Comparison of ENCODE assay signal across 7 cellular contexts in the genomic region with DNA sequence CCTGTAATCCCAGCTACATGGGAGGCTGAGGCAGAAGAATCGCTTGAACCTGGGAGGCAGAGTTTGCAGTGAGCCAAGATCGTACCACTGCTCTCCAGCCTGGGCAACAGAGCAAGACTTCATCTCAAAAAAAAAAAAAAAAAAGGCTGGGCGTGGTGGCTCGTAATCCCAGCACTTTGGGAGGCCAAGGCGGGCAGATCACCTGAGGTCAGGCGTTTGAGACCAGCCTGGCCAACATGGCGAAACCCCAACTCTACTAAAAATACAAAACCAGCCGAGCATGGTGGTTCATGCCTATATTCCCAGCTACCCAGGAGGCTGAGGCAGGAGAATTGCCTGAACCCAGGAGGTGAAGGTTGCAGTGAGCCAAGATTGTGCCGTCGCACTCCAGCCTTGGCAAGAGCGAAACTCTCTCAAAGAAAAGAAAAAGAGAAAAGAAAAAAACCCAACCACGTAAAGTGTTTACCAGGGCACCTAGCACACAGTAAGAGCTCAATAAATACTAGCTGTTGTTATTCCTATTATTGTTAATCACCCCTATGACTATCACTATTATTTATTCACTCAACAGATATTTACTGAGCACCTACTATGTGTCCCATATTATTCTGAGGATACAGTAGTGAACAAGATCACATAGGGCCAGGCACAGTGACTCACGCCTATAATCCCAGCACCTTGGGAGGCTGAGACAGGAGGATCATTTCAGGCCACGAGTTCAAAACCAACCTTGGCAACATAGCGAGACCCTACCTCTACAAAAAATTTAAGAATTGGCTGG. TPM values are rescaled to one million over a fixed set of nuclear protein-coding genes. Genes with fewer than 3 reads are reported as not detected.
DNase-seq lines count a peak whose midpoint lies in the region; ATAC-seq, FAIRE-seq and TF ChIP-seq lines count a peak whose summit lies in the region.
"Not testable (repeated sequence)": the region's sequence is repeated elsewhere in the genome, so short reads cannot be mapped to it uniquely, and the experiment has no call there.

No MANE protein-coding gene starts in this region.

- H2AFZ ChIP-seq in K562 (ENCODE audit: low read depth, low read length), result not testable (repeated sequence)

- not testable (repeated sequence) for TF ChIP-seq CTCF in CD4-positive, alpha-beta T cell (IDR thresholded peaks at IDR 0.05); K562 (IDR thresholded peaks at IDR 0.05 in 2 of 3, conservative IDR thresholded peaks at IDR 0.05 in 1 of 3; ENCODE audit: insufficient read depth in 2 of 3, low read depth in 1 of 3, low read length in 3 of 3); natural killer cell (IDR thresholded peaks at IDR 0.05); osteocyte (IDR thresholded peaks at IDR 0.05)

- peak overlapping the region; percentile 65 for H3K4me3 Mint-ChIP-seq in CD4-positive, alpha-beta T cell
- H3K4me3 Mint-ChIP-seq in T-helper 17 cell (peak overlapping the region; percentile 45), natural killer cell (peak overlapping the region; percentile 25), osteocyte (ENCODE audit: unreplicated experiment) (peak overlapping the region; percentile 45)
- peak overlapping the region; percentile 26 for H3K4me3 Mint-ChIP-seq in activated T-helper 2 cell treated with anti-CD3 and anti-CD28 coated beads, Interferon-gamma antibody, Interleukin-2, Interleukin-4, amounts not matched to agents 10 μg/mL and 5 μg/mL and 100 μg/mL, durations not matched to agents 14 hours and 24 hours and 36 hours (ENCODE audit: low read depth)

- H3K27me3 ChIP-seq in CD4-positive, alpha-beta T cell (ENCODE audit: control insufficient read depth, insufficient read depth, low read length); K562 (ENCODE audit: control insufficient read depth in 2 of 2, insufficient read depth in 2 of 2, low read length in 2 of 2): not testable (repeated sequence)

- H3K4me1 ChIP-seq in K562 (replicated peaks in 1 of 2; ENCODE audit: control insufficient read depth in 2 of 2, insufficient read depth in 2 of 2, low read length in 2 of 2), result peaks cover 30 to 42% of the 10 kb centered on the region in 2 experiments

- BruUV-seq in K562 (replicated peaks; lab: Mats Ljungman, UMichigan), result not testable (repeated sequence)

- H3K9me3 Mint-ChIP-seq in CD4-positive, alpha-beta T cell; activated T-helper 2 cell treated with anti-CD3 and anti-CD28 coated beads, Interferon-gamma antibody, Interleukin-2, Interleukin-4, amounts not matched to agents 10 μg/mL and 5 μg/mL and 100 μg/mL, durations not matched to agents 14 hours and 24 hours and 36 hours; natural killer cell; osteocyte (ENCODE audit: unreplicated experiment): not testable (repeated sequence)

- CTCF ChIA-PET in CD4-positive, alpha-beta T cell (lab: Charles Lee), result interaction anchor here (0.6 to 1.8 kb wide), 2 partner anchors 11 to 48 kb away, joined by 4 to 9 read pairs; no protein-coding TSS in a partner anchor
- CTCF ChIA-PET in K562 (lab: Yijun Ruan, JAX; ENCODE audit: low intra/inter-chr PET ratio), result not testable (repeated sequence)

- H3K9ac ChIP-seq in K562 (ENCODE audit: insufficient read depth in 1 of 2, low read depth in 2 of 2, low read length in 2 of 2), result not testable (repeated sequence)

- WGBS in K562 (ENCODE audit: insufficient coverage, low coverage, missing lambda C conversion rate), result 91% methylated on average over 11 of the region's 15 CpGs

- peaks cover 47% of the 10 kb centered on the region; the same call in 2 of the 3 replicates for H3K36me3 ChIP-seq in K562 (ENCODE audit: control insufficient read depth, insufficient read depth, low read length)

- H3K27ac ChIP-seq in CD4-positive, alpha-beta T cell (ENCODE audit: low read depth, low read length); K562 (ENCODE audit: extremely low read depth, low read depth, low read length): not testable (repeated sequence)

- intact Hi-C loops in CD4-positive, alpha-beta T cell (cut with DNase I, micrococcal nuclease); activated T-helper 2 cell treated with anti-CD3 and anti-CD28 coated beads, Interferon-gamma antibody, Interleukin-2, Interleukin-4, amounts not matched to agents 10 μg/mL and 5 μg/mL and 100 μg/mL, durations not matched to agents 14 hours and 24 hours and 36 hours (cut with micrococcal nuclease); K562 (cut with micrococcal nuclease); natural killer cell (cut with micrococcal nuclease): not testable (repeated sequence)

- not testable (repeated sequence) for TF ChIP-seq RAD21 in K562 (CRISPR knock-in tag; conservative IDR thresholded peaks at IDR 0.05 in 1 of 2, IDR thresholded peaks at IDR 0.05 in 1 of 2)

- TF ChIP-seq EP300 in K562 (IDR thresholded peaks at IDR 0.05; ENCODE audit: low read length), result not testable (repeated sequence)

- ATAC-seq in CD4-positive, alpha-beta T cell (ENCODE audit: poor library complexity); T-helper 17 cell; K562; natural killer cell: not testable (repeated sequence)

- peaks cover 22% of the 10 kb centered on the region for H3K79me2 ChIP-seq in K562 (ENCODE audit: control insufficient read depth, insufficient read depth, low read length)

- H3K27me3 Mint-ChIP-seq in CD4-positive, alpha-beta T cell; T-helper 17 cell; activated T-helper 2 cell treated with anti-CD3 and anti-CD28 coated beads, Interferon-gamma antibody, Interleukin-2, Interleukin-4, amounts not matched to agents 10 μg/mL and 5 μg/mL and 100 μg/mL, durations not matched to agents 14 hours and 24 hours and 36 hours (ENCODE audit: low read depth); natural killer cell (ENCODE audit: low read depth in 2 of 2); osteocyte (ENCODE audit: unreplicated experiment): not testable (repeated sequence)

- not testable (repeated sequence) for TF ChIP-seq POLR2A in K562 (conservative IDR thresholded peaks at IDR 0.05)

- not testable (repeated sequence) for DNase-seq in CD4-positive, alpha-beta T cell; HTR-8/SVneo (ENCODE audit: insufficient read length, low spot score); T-helper 17 cell; activated T-helper 2 cell treated with anti-CD3 and anti-CD28 coated beads, Interferon-gamma antibody, Interleukin-2, Interleukin-4, amounts not matched to agents 10 μg/mL and 5 μg/mL and 100 μg/mL, durations not matched to agents 14 hours and 24 hours and 36 hours (ENCODE audit: low spot score); K562 (ENCODE audit: extremely low read depth in 1 of 4, low spot score in 3 of 4); natural killer cell; osteocyte (ENCODE audit: extremely low spot score, unreplicated experiment)

- peaks cover 34% of the 10 kb centered on the region for H3K36me3 Mint-ChIP-seq in CD4-positive, alpha-beta T cell (ENCODE audit: low read depth)
- H3K36me3 Mint-ChIP-seq in T-helper 17 cell (ENCODE audit: low read depth); natural killer cell: not testable (repeated sequence)
- peaks cover 25% of the 10 kb centered on the region for H3K36me3 Mint-ChIP-seq in activated T-helper 2 cell treated with anti-CD3 and anti-CD28 coated beads, Interferon-gamma antibody, Interleukin-2, Interleukin-4, amounts not matched to agents 10 μg/mL and 5 μg/mL and 100 μg/mL, durations not matched to agents 14 hours and 24 hours and 36 hours (ENCODE audit: low read depth)
- peaks cover 13% of the 10 kb centered on the region for H3K36me3 Mint-ChIP-seq in osteocyte (ENCODE audit: unreplicated experiment)

- peaks cover 39% of the 10 kb centered on the region for H3K4me1 Mint-ChIP-seq in CD4-positive, alpha-beta T cell (ENCODE audit: low read depth)
- H3K4me1 Mint-ChIP-seq in T-helper 17 cell (peaks cover 23% of the 10 kb centered on the region), natural killer cell (peaks cover 23 to 45% of the 10 kb centered on the region in 2 donors), osteocyte (ENCODE audit: unreplicated experiment) (peaks cover 28% of the 10 kb centered on the region)
- peaks cover 23% of the 10 kb centered on the region for H3K4me1 Mint-ChIP-seq in activated T-helper 2 cell treated with anti-CD3 and anti-CD28 coated beads, Interferon-gamma antibody, Interleukin-2, Interleukin-4, amounts not matched to agents 10 μg/mL and 5 μg/mL and 100 μg/mL, durations not matched to agents 14 hours and 24 hours and 36 hours (ENCODE audit: low read depth)

- H3K27ac Mint-ChIP-seq in CD4-positive, alpha-beta T cell, result peak overlapping the region; percentile 53
- peak overlapping the region; percentile 19 for H3K27ac Mint-ChIP-seq in T-helper 17 cell
- not testable (repeated sequence) for H3K27ac Mint-ChIP-seq in activated T-helper 2 cell treated with anti-CD3 and anti-CD28 coated beads, Interferon-gamma antibody, Interleukin-2, Interleukin-4, amounts not matched to agents 10 μg/mL and 5 μg/mL and 100 μg/mL, durations not matched to agents 14 hours and 24 hours and 36 hours; natural killer cell; osteocyte (ENCODE audit: unreplicated experiment)

- not testable (repeated sequence) for H3K9me1 ChIP-seq in K562 (ENCODE audit: control insufficient read depth, insufficient read depth, low read length)

- in situ Hi-C loops in K562 (cut with MboI), result not testable (repeated sequence)

- H3K4me3 ChIP-seq in K562, result not testable (repeated sequence)

- H3K9me3 ChIP-seq in CD4-positive, alpha-beta T cell (ENCODE audit: control insufficient read depth, low read length); T-helper 17 cell (ENCODE audit: control insufficient read depth, low read length, poor library complexity, severe bottlenecking); K562 (replicated peaks; ENCODE audit: control insufficient read depth, insufficient read depth, low read depth, low read length): not testable (repeated sequence)

- FAIRE-seq in HTR-8/SVneo (lab: Jason Lieb, UNC), result peak; percentile 4
- FAIRE-seq in K562 (lab: Jason Lieb, UNC), result not testable (repeated sequence)

- POLR2A ChIA-PET in CD4-positive, alpha-beta T cell (lab: Charles Lee), result interaction anchor here (2.7 to 5.6 kb wide), 2 partner anchors 11 to 15 kb away, joined by 9 to 35 read pairs; no protein-coding TSS in a partner anchor
- POLR2A ChIA-PET in K562 (lab: Yijun Ruan, JAX), result interaction anchor here (0.6 to 1.4 kb wide), 3 partner anchors 11 to 47 kb away, joined by 3 to 4 read pairs (median 3); no protein-coding TSS in a partner anchor

- H3K4me2 ChIP-seq in K562 (ENCODE audit: insufficient read depth, low read length), result not testable (repeated sequence)

- not testable (repeated sequence) for H4K20me1 ChIP-seq in K562 (replicated peaks; ENCODE audit: control insufficient read depth, insufficient read depth, low read length)

RNA-seq across cellular contexts. Expression of a gene that starts 2.6 kb away (rescaled TPM):
- total RNA-seq in CD4-positive, alpha-beta T cell, result 10 to 100 TPM; 17.8 to 19.1 TPM
- 10 to 100 TPM; 22.5 to 22.8 TPM for total RNA-seq in T-helper 17 cell
- total RNA-seq in activated T-helper 2 cell treated with anti-CD3 and anti-CD28 coated beads, Interferon-gamma antibody, Interleukin-2, Interleukin-4, amounts not matched to agents 10 μg/mL and 5 μg/mL and 100 μg/mL, durations not matched to agents 14 hours and 24 hours and 36 hours, result 26.8 and 27.1 TPM in 2 replicates
- 6.9 and 9.3 TPM in 2 replicates for total RNA-seq in K562 (2011; cell fraction: chromatin; rRNA removed; ENCODE audit: low replicate concordance)
- 8.7 and 9.0 TPM in 2 replicates for total RNA-seq in K562 (2011; cell fraction: nucleolus; rRNA removed)
- 7.6 and 10.6 TPM in 2 replicates for total RNA-seq in K562 (2011; cell fraction: nucleoplasm; rRNA removed)
- 80.1 and 85.8 TPM in 2 replicates for total RNA-seq in K562 (2014; rRNA removed)
- total RNA-seq in K562 (2014; rRNA removed; fragmentation: Illumina TruSeq; extraction: Trizol), result 7.0 and 7.9 TPM in 2 replicates
- 31.6 and 32.9 TPM in 2 replicates for total RNA-seq in K562 (2015; rRNA removed; fragmentation: Illumina TruSeq; extraction: Trizol)
- total RNA-seq in K562 (2021), result 41.2 and 43.1 TPM in 2 replicates
- 15.1 and 17.4 TPM in 2 replicates for polyA plus RNA-seq in K562 (2011; rRNA removed)
- 18.7 and 45.5 TPM in 2 replicates for polyA plus RNA-seq in K562 (2011; cell fraction: cytosol; rRNA removed)
- polyA plus RNA-seq in K562 (2011; cell fraction: nucleus; rRNA removed), result 7.4 and 12.0 TPM in 2 replicates
- polyA plus RNA-seq in K562 (2012), result 23.9 and 28.5 TPM in 2 replicates
- polyA plus RNA-seq in K562 (2014; fragmentation: Illumina TruSeq; extraction: Trizol), result 19.6 and 37.5 TPM in 2 replicates
- polyA plus RNA-seq in K562 (2014; fragmentation: Nextera tagmentation; extraction: Ambion mirVana), result 1 to 10 TPM; 1.7 to 2.6 TPM
- polyA plus RNA-seq in K562 (2014; rRNA removed), result 61.9 and 75.9 TPM in 2 replicates
- 2.2 and 3.5 TPM in 2 replicates for polyA minus RNA-seq in K562 (2011; rRNA and poly(A)+ RNA removed)
- 7.9 and 8.1 TPM in 2 replicates for polyA minus RNA-seq in K562 (2011; cell fraction: cytosol; rRNA and poly(A)+ RNA removed)
- polyA minus RNA-seq in K562 (2011; cell fraction: nucleus; rRNA and poly(A)+ RNA removed), result 2.6 TPM in 2 replicates
- 10 to 100 TPM; 25.1 to 28.5 (median 27.4) TPM for total RNA-seq in natural killer cell
- total RNA-seq in osteocyte, result 37.6 and 38.1 TPM in 2 replicates

RNA-seq across cellular contexts. Expression of a gene that starts 5.2 kb away (rescaled TPM):
- under 1 TPM in 1 of 2 experiments, not detected in 1; 0.20 TPM for total RNA-seq in CD4-positive, alpha-beta T cell
- total RNA-seq in T-helper 17 cell (under 1 TPM in 1 of 2 donors, not detected in 1; 0.26 TPM), K562 (2014; rRNA removed) (0.36 and 1.0 TPM in 2 replicates), K562 (2014; rRNA removed; fragmentation: Illumina TruSeq; extraction: Trizol) (0.38 and 0.44 TPM in 2 replicates), K562 (2015; rRNA removed; fragmentation: Illumina TruSeq; extraction: Trizol) (0.33 and 0.53 TPM in 2 replicates), K562 (2021) (1.8 TPM in 2 replicates), natural killer cell (under 1 TPM; 0.45 to 0.60 (median 0.47) TPM), osteocyte (5.1 and 6.0 TPM in 2 replicates)
- 0.21 and 0.30 TPM in 2 replicates for total RNA-seq in activated T-helper 2 cell treated with anti-CD3 and anti-CD28 coated beads, Interferon-gamma antibody, Interleukin-2, Interleukin-4, amounts not matched to agents 10 μg/mL and 5 μg/mL and 100 μg/mL, durations not matched to agents 14 hours and 24 hours and 36 hours
- 2.9 and 6.1 TPM in 2 replicates for total RNA-seq in K562 (2011; cell fraction: chromatin; rRNA removed; ENCODE audit: low replicate concordance)
- 4.2 and 5.5 TPM in 2 replicates for total RNA-seq in K562 (2011; cell fraction: nucleolus; rRNA removed)
- 6.2 and 12.7 TPM in 2 replicates for total RNA-seq in K562 (2011; cell fraction: nucleoplasm; rRNA removed)
- polyA plus RNA-seq in K562 (2011; rRNA removed) (1.9 and 3.6 TPM in 2 replicates), K562 (2014; fragmentation: Illumina TruSeq; extraction: Trizol) (2.5 and 2.8 TPM in 2 replicates), K562 (2014; fragmentation: Nextera tagmentation; extraction: Ambion mirVana) (under 1 TPM; 0.24 to 0.35 TPM), K562 (2014; rRNA removed) (1.8 and 2.1 TPM in 2 replicates)
- 6.9 and 7.6 TPM in 2 replicates for polyA plus RNA-seq in K562 (2011; cell fraction: cytosol; rRNA removed)
- polyA plus RNA-seq in K562 (2011; cell fraction: nucleus; rRNA removed), result 11.5 and 14.8 TPM in 2 replicates
- 2.0 and 5.6 TPM in 2 replicates for polyA plus RNA-seq in K562 (2012)
- 0.98 and 1.7 TPM in 2 replicates for polyA minus RNA-seq in K562 (2011; rRNA and poly(A)+ RNA removed)
- 1.1 and 1.4 TPM in 2 replicates for polyA minus RNA-seq in K562 (2011; cell fraction: cytosol; rRNA and poly(A)+ RNA removed)
- 1.3 and 1.9 TPM in 2 replicates for polyA minus RNA-seq in K562 (2011; cell fraction: nucleus; rRNA and poly(A)+ RNA removed)

RNA-seq across cellular contexts. Expression of a gene that starts 32.1 kb away (rescaled TPM):
- total RNA-seq in CD4-positive, alpha-beta T cell, result 1 to 10 TPM; 7.5 to 8.9 TPM
- total RNA-seq in T-helper 17 cell (10 to 100 TPM; 12.6 to 13.2 TPM), K562 (2014; rRNA removed) (32.7 and 48.1 TPM in 2 replicates), K562 (2014; rRNA removed; fragmentation: Illumina TruSeq; extraction: Trizol) (6.8 and 6.9 TPM in 2 replicates), K562 (2015; rRNA removed; fragmentation: Illumina TruSeq; extraction: Trizol) (17.6 and 17.8 TPM in 2 replicates), K562 (2021) (40.4 and 48.0 TPM in 2 replicates), natural killer cell (10 to 100 TPM; 10.1 to 13.3 (median 12.4) TPM), osteocyte (23.1 and 24.3 TPM in 2 replicates)
- 34.4 and 34.6 TPM in 2 replicates for total RNA-seq in activated T-helper 2 cell treated with anti-CD3 and anti-CD28 coated beads, Interferon-gamma antibody, Interleukin-2, Interleukin-4, amounts not matched to agents 10 μg/mL and 5 μg/mL and 100 μg/mL, durations not matched to agents 14 hours and 24 hours and 36 hours
- 10.1 and 37.5 TPM in 2 replicates for total RNA-seq in K562 (2011; cell fraction: chromatin; rRNA removed; ENCODE audit: low replicate concordance)
- total RNA-seq in K562 (2011; cell fraction: nucleolus; rRNA removed), result 30.4 and 31.2 TPM in 2 replicates
- total RNA-seq in K562 (2011; cell fraction: nucleoplasm; rRNA removed), result 14.5 and 15.4 TPM in 2 replicates
- polyA plus RNA-seq in K562 (2011; rRNA removed) (9.1 and 9.9 TPM in 2 replicates), K562 (2014; fragmentation: Illumina TruSeq; extraction: Trizol) (7.6 and 18.1 TPM in 2 replicates), K562 (2014; fragmentation: Nextera tagmentation; extraction: Ambion mirVana) (under 1 TPM in 1 of 2 experiments, not detected in 1; 0.13 TPM), K562 (2014; rRNA removed) (22.0 and 26.0 TPM in 2 replicates)
- polyA plus RNA-seq in K562 (2011; cell fraction: cytosol; rRNA removed), result 12.4 and 47.6 TPM in 2 replicates
- polyA plus RNA-seq in K562 (2011; cell fraction: nucleus; rRNA removed), result 16.9 and 37.2 TPM in 2 replicates
- polyA plus RNA-seq in K562 (2012), result 17.7 and 25.5 TPM in 2 replicates
- 3.8 and 7.2 TPM in 2 replicates for polyA minus RNA-seq in K562 (2011; rRNA and poly(A)+ RNA removed)
- 26.1 and 27.7 TPM in 2 replicates for polyA minus RNA-seq in K562 (2011; cell fraction: cytosol; rRNA and poly(A)+ RNA removed)
- polyA minus RNA-seq in K562 (2011; cell fraction: nucleus; rRNA and poly(A)+ RNA removed), result 7.5 and 9.4 TPM in 2 replicates

RNA-seq across cellular contexts. Expression of a gene that starts 57.6 kb away (rescaled TPM):
- 1 to 10 TPM; 3.0 to 4.5 TPM for total RNA-seq in CD4-positive, alpha-beta T cell
- 1 to 10 TPM; 6.4 to 7.5 TPM for total RNA-seq in T-helper 17 cell
- 14.2 and 17.4 TPM in 2 replicates for total RNA-seq in activated T-helper 2 cell treated with anti-CD3 and anti-CD28 coated beads, Interferon-gamma antibody, Interleukin-2, Interleukin-4, amounts not matched to agents 10 μg/mL and 5 μg/mL and 100 μg/mL, durations not matched to agents 14 hours and 24 hours and 36 hours
- total RNA-seq in K562 (2011; cell fraction: chromatin; rRNA removed; ENCODE audit: low replicate concordance), result 12.4 and 41.2 TPM in 2 replicates
- 46.8 and 54.4 TPM in 2 replicates for total RNA-seq in K562 (2011; cell fraction: nucleolus; rRNA removed)
- total RNA-seq in K562 (2011; cell fraction: nucleoplasm; rRNA removed), result 36.7 and 43.2 TPM in 2 replicates
- total RNA-seq in K562 (2014; rRNA removed), result 19.0 and 23.5 TPM in 2 replicates
- total RNA-seq in K562 (2014; rRNA removed; fragmentation: Illumina TruSeq; extraction: Trizol), result 6.3 and 7.8 TPM in 2 replicates
- 12.4 and 12.9 TPM in 2 replicates for total RNA-seq in K562 (2015; rRNA removed; fragmentation: Illumina TruSeq; extraction: Trizol)
- 21.9 and 23.3 TPM in 2 replicates for total RNA-seq in K562 (2021)
- polyA plus RNA-seq in K562 (2011; rRNA removed), result 15.8 and 29.7 TPM in 2 replicates
- polyA plus RNA-seq in K562 (2011; cell fraction: cytosol; rRNA removed), result 44.9 and 57.8 TPM in 2 replicates
- polyA plus RNA-seq in K562 (2011; cell fraction: nucleus; rRNA removed), result 25.0 and 28.3 TPM in 2 replicates
- 19.4 and 52.1 TPM in 2 replicates for polyA plus RNA-seq in K562 (2012)
- 14.1 and 18.0 TPM in 2 replicates for polyA plus RNA-seq in K562 (2014; fragmentation: Illumina TruSeq; extraction: Trizol)
- polyA plus RNA-seq in K562 (2014; fragmentation: Nextera tagmentation; extraction: Ambion mirVana), result 1 to 10 TPM; 4.9 to 5.8 TPM
- 16.5 and 19.0 TPM in 2 replicates for polyA plus RNA-seq in K562 (2014; rRNA removed)
- polyA minus RNA-seq in K562 (2011; rRNA and poly(A)+ RNA removed), result 12.8 and 14.8 TPM in 2 replicates
- 15.8 and 19.1 TPM in 2 replicates for polyA minus RNA-seq in K562 (2011; cell fraction: cytosol; rRNA and poly(A)+ RNA removed)
- 9.3 and 12.7 TPM in 2 replicates for polyA minus RNA-seq in K562 (2011; cell fraction: nucleus; rRNA and poly(A)+ RNA removed)
- 10 to 100 TPM; 10.8 to 19.8 (median 12.8) TPM for total RNA-seq in natural killer cell
- 25.2 and 30.0 TPM in 2 replicates for total RNA-seq in osteocyte
